Comparison of ENCODE assay signal across 1 cellular context in genomic region chr21:36744560-36745231, GRCh38.
TF ChIP-seq lines count a peak whose summit lies in the region.

No MANE protein-coding gene starts in this region.

TF ChIP-seq in GM23338, 12 proteins besides CTCF, POLR2A, EP300 and RAD21 (continued from another document):
- TF ChIP-seq ZNF462 (CRISPR knock-in tag; IDR thresholded peaks at IDR 0.05) (no peak), ETS1 (IDR thresholded peaks at IDR 0.05) (no peak), CREB1 (CRISPR knock-in tag; IDR thresholded peaks at IDR 0.05; ENCODE audit: low read depth) (no peak), EZH2phosphoT487 (IDR thresholded peaks at IDR 0.05; ENCODE audit: unreplicated experiment) (no peak), JUNB (IDR thresholded peaks at IDR 0.05; ENCODE audit: unreplicated experiment) (no peak), NANOG (IDR thresholded peaks at IDR 0.05; ENCODE audit: borderline replicate concordance) (no peak), POLR2AphosphoS5 (IDR thresholded peaks at IDR 0.05; ENCODE audit: low read depth) (no peak), ZNF114 (CRISPR knock-in tag; IDR thresholded peaks at IDR 0.05) (no peak), REST (IDR thresholded peaks at IDR 0.05; ENCODE audit: unreplicated experiment) (no peak), ZNF331 (CRISPR knock-in tag; IDR thresholded peaks at IDR 0.05; ENCODE audit: low read depth) (no peak)
